Comparison of ENCODE assay signal across 8 cellular contexts in genomic region chr1:156212833-156213643, GRCh38. TPM values are rescaled to one million over a fixed set of nuclear protein-coding genes. Genes with fewer than 3 reads are reported as not detected.
A peak's percentile ranks its signal among the peaks of the same experiment; 100 is the strongest.
DNase-seq lines count a peak whose midpoint lies in the region; ATAC-seq and TF ChIP-seq lines count a peak whose summit lies in the region.

TSS of gene PMF1 (plus strand) at chr1:156213007. CDS start at chr1:156213016, 9 bp downstream.

- H3K27me3 ChIP-seq in H9 (ENCODE audit: insufficient read depth, low read length) (no peaks in the 10 kb centered on the region), MM.1S (replicated peaks; ENCODE audit: insufficient read depth, low read length) (no peaks in the 10 kb centered on the region)

- H3K14ac ChIP-seq in H9 (ENCODE audit: insufficient read depth, low read length), result peak within 1 kb of the TSS; percentile 100

- H3K4me1 ChIP-seq in H9 (ENCODE audit: insufficient read depth, low read length), result no peaks in the 10 kb centered on the region
- H3K4me1 ChIP-seq in MM.1S (ENCODE audit: low read length), result peaks cover 22% of the 10 kb centered on the region

- H3K27ac ChIP-seq in H9 (ENCODE audit: insufficient read length, low read depth, low read length), result peak within 1 kb of the TSS; percentile 91
- peak within 1 kb of the TSS; percentile 88 for H3K27ac ChIP-seq in MM.1S (ENCODE audit: low read length)

- H4K5ac ChIP-seq in H9 (ENCODE audit: insufficient read length, low read depth, low read length), result peak within 1 kb of the TSS; percentile 99

- peak within 1 kb of the TSS; percentile 1 for H2AK5ac ChIP-seq in H9 (ENCODE audit: insufficient read length, low read length)

- peak within 1 kb of the TSS; percentile 97 for H2BK120ac ChIP-seq in H9 (ENCODE audit: low read depth, low read length, poor library complexity, severe bottlenecking)

- peak within 1 kb of the TSS; percentile 99 for H3K18ac ChIP-seq in H9 (ENCODE audit: insufficient read length, low read depth, low read length)

- peaks cover 28% of the 10 kb centered on the region for H3F3A ChIP-seq in MM.1S (ENCODE audit: insufficient read depth, low read length)

- H3K27me3 Mint-ChIP-seq in H9 (ENCODE audit: low read depth) (peaks cover 2% of the 10 kb centered on the region; the same call in 1 of the 2 replicates), nephron (ENCODE audit: low read depth) (peaks cover under 1% of the 10 kb centered on the region)

- TF ChIP-seq CTCF in H9 (conservative IDR thresholded peaks at IDR 0.05), result no peak
- no peak for TF ChIP-seq CTCF in MM.1S (IDR thresholded peaks at IDR 0.05; ENCODE audit: low read length)
- TF ChIP-seq CTCF in fibroblast of the aortic adventitia (IDR thresholded peaks at IDR 0.05; ENCODE audit: insufficient read depth, low read length), result no peak
- TF ChIP-seq CTCF in nephron (IDR thresholded peaks at IDR 0.05; ENCODE audit: unreplicated experiment in 3 of 3), result no peak

- H2BK20ac ChIP-seq in H9 (ENCODE audit: low read depth, low read length, poor library complexity, severe bottlenecking), result no peak within 1 kb of the TSS

- no peak within 1 kb of the TSS; the same call in 1 of the 2 replicates for H3K4ac ChIP-seq in H9 (ENCODE audit: low read depth, low read length)

- H3K4me3 ChIP-seq in MM.1S (ENCODE audit: low read length) (peak within 1 kb of the TSS; percentile 90), fibroblast of the aortic adventitia (ENCODE audit: low read depth, low read length) (peak within 1 kb of the TSS; percentile 97)

- H3K36me3 Mint-ChIP-seq in H9 (ENCODE audit: insufficient read depth in 1 of 3, low read depth in 3 of 3) (peaks cover 12 to 63% (median 29%) of the 10 kb centered on the region in 3 experiments), nephron (ENCODE audit: low read depth) (peaks cover 33% of the 10 kb centered on the region)

- no peaks in the 10 kb centered on the region for H3K9me2 ChIP-seq in MM.1S (replicated peaks; ENCODE audit: insufficient read depth, low read length)

- WGBS in H9 (ENCODE audit: extremely low coverage, insufficient read length, low lambda C conversion rate), result no CpG with 5 or more reads among the region's 61 CpGs

- peaks cover 8% of the 10 kb centered on the region for H3K23me2 ChIP-seq in H9 (ENCODE audit: insufficient read length, low read depth, low read length, poor library complexity, severe bottlenecking)

- peak; percentile 93 for ATAC-seq in stimulated activated naive CD8-positive, alpha-beta T cell treated with anti-CD3 and anti-CD28 coated beads, Interleukin-15, Interleukin-2, amounts not matched to agents 100 U/mL and 50 U/mL, for 24 hours

- H3K4me2 ChIP-seq in H9 (ENCODE audit: insufficient read depth, insufficient read length, low read length) (peak within 1 kb of the TSS; percentile 73), MM.1S (ENCODE audit: low read depth, low read length) (peak within 1 kb of the TSS; percentile 80)

- no peak within 1 kb of the TSS for H4K8ac ChIP-seq in H9 (replicated peaks; ENCODE audit: insufficient read length, low read depth, low read length)

- peak within 1 kb of the TSS; percentile 98 for H2BK5ac ChIP-seq in H9 (ENCODE audit: insufficient read length, low read length)

- H3K79me2 ChIP-seq in H9 (ENCODE audit: insufficient read depth, low read length) (no peaks in the 10 kb centered on the region), MM.1S (ENCODE audit: low read length) (peaks cover 39% of the 10 kb centered on the region)

- no peak within 1 kb of the TSS for H4K91ac ChIP-seq in H9 (ENCODE audit: insufficient read length, low read depth, low read length)

- H3K36me3 ChIP-seq in MM.1S (replicated peaks; ENCODE audit: insufficient read depth, low read length), result peaks cover 4% of the 10 kb centered on the region; the same call in 1 of the 2 replicates

- no peak within 1 kb of the TSS for H3K23ac ChIP-seq in H9 (ENCODE audit: insufficient read length, low read depth, low read length)

- H3T11ph ChIP-seq in H9 (ENCODE audit: low read length), result peak within 1 kb of the TSS; percentile 30

- no peaks in the 10 kb centered on the region for H3K79me1 ChIP-seq in H9 (ENCODE audit: insufficient read depth, low read depth, low read length, poor library complexity, severe bottlenecking)

- H3K4me3 Mint-ChIP-seq in H9 (peak within 1 kb of the TSS; percentile 94 to 95), nephron (peak within 1 kb of the TSS; percentile 97 to 100 (median 99))

- no peaks in the 10 kb centered on the region for H4K20me1 ChIP-seq in H9 (ENCODE audit: control insufficient read depth, insufficient read depth, insufficient read length)
- no peaks in the 10 kb centered on the region for H4K20me1 ChIP-seq in MM.1S (ENCODE audit: insufficient read depth, low read length)

- H2AFZ ChIP-seq in H9 (ENCODE audit: low read length), result no peak within 1 kb of the TSS
- peak within 1 kb of the TSS; percentile 80 for H2AFZ ChIP-seq in MM.1S (ENCODE audit: low read length)

- peak; percentile 98 for DNase-seq in ELR (ENCODE audit: low read depth)
- DNase-seq in H9, result peak; percentile 98
- DNase-seq in MM.1S, result peak; percentile 100
- peak; percentile 99 for DNase-seq in SHP77 treated with DMSO at 0.1 percent for 48 hours (lab: John Stamatoyannopoulos, UW)
- DNase-seq in activated effector memory CD4-positive, alpha-beta T cell treated with anti-CD3 and anti-CD28 coated beads, Interleukin-2, amount 50 U/mL, for 16 hours, result peak; percentile 98
- DNase-seq in fibroblast of the aortic adventitia (ENCODE audit: low read depth), result peak; percentile 94
- peak; percentile 97 for DNase-seq in stimulated activated naive CD8-positive, alpha-beta T cell treated with anti-CD3 and anti-CD28 coated beads, Interleukin-15, Interleukin-2, amounts not matched to agents 100 U/mL and 50 U/mL, for 24 hours

- H3K56ac ChIP-seq in H9 (ENCODE audit: insufficient read length, low read depth, low read length), result peak within 1 kb of the TSS; percentile 38

- H3K9ac ChIP-seq in H9 (ENCODE audit: extremely low read depth, insufficient read length, low read length) (peak within 1 kb of the TSS; percentile 99), MM.1S (ENCODE audit: low read length) (peak within 1 kb of the TSS; percentile 94)

- peak within 1 kb of the TSS; percentile 99 to 100 (median 100) for H3K27ac Mint-ChIP-seq in H9
- peak within 1 kb of the TSS; percentile 99 to 100 (median 100) for H3K27ac Mint-ChIP-seq in nephron

- H3K4me1 Mint-ChIP-seq in H9 (peaks cover 27% of the 10 kb centered on the region in 2 experiments), nephron (peaks cover 22% of the 10 kb centered on the region)

- H3K9me3 ChIP-seq in H9 (ENCODE audit: control insufficient read depth, low read depth, low read length) (no peaks in the 10 kb centered on the region), MM.1S (replicated peaks; ENCODE audit: insufficient read depth, low read length) (no peaks in the 10 kb centered on the region)

- H2BK12ac ChIP-seq in H9 (ENCODE audit: insufficient read length, low read depth, low read length), result no peak within 1 kb of the TSS

- H3K9me3 Mint-ChIP-seq in H9 (no peaks in the 10 kb centered on the region), nephron (no peaks in the 10 kb centered on the region)

- H2BK15ac ChIP-seq in H9 (ENCODE audit: low read depth, low read length), result no peak within 1 kb of the TSS

RNA-seq across cellular contexts. Expression of gene PMF1, which starts in this region (rescaled TPM):
- total RNA-seq in H9 (2021) (136 and 143 TPM in 2 replicates), fibroblast of the aortic adventitia (ENCODE audit: low replicate concordance) (42.6 and 44.6 TPM in 2 replicates)

Comparison
In these comparisons a context has a peak if more than half of its experiments do, and no peak if none do; other contexts are left out.
1. Peak in every context shown above with its lines: DNase-seq, ATAC-seq, H3K4me3 ChIP-seq and H3K27ac ChIP-seq.